ENCODE assay signal across 1 cellular context in the genomic region with DNA sequence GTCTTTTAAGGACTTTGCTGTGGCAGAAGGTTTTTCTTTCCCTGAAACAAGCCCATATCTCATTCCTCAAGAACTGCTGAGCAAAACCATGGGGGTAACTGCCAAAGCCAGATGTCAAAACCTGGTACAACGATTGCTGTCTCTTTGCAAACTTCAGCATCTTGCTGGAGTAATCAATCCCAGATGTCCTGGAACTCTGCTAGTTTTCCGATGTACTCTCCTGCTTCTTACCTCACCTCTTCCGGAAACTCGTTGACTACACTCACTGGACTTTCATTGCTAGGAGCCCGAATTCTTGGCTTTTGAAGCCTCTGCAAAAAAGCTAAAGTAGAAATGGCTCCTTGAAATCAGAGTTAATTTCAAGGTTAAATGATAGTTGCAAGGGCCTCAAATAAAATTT.
TF ChIP-seq lines count a peak whose summit lies in the region.

No MANE protein-coding gene starts in this region.

TF ChIP-seq in IMR-90, 13 proteins besides CTCF, POLR2A, EP300 and RAD21:
- TF ChIP-seq MAFK (IDR thresholded peaks at IDR 0.05; ENCODE audit: low read depth, low read length) (no peak), SMC3 (IDR thresholded peaks at IDR 0.05; ENCODE audit: low read depth, low read length) (no peak), CHD1 (IDR thresholded peaks at IDR 0.05; ENCODE audit: low read depth, low read length) (no peak), RCOR1 (IDR thresholded peaks at IDR 0.05; ENCODE audit: insufficient replicate concordance, low read length) (no peak)
